Comparison of ENCODE assay signal across 8 cellular contexts in genomic region chr2:159286709-159287441, GRCh38. TPM values are rescaled to one million over a fixed set of nuclear protein-coding genes. Genes with fewer than 3 reads are reported as not detected.
DNase-seq lines count a peak whose midpoint lies in the region; ATAC-seq, FAIRE-seq and TF ChIP-seq lines count a peak whose summit lies in the region.

No MANE protein-coding gene starts in this region.

- peak overlapping the region; percentile 89 to 94 (median 91) for H3K4me3 Mint-ChIP-seq in immature natural killer cell

- H3K36me3 Mint-ChIP-seq in immature natural killer cell, result no peaks in the 10 kb centered on the region

- peak overlapping the region; percentile 77 to 90 (median 86) for H3K27ac Mint-ChIP-seq in immature natural killer cell

- peak; percentile 72 for DNase-seq in AG04450 (ENCODE audit: low read depth, low spot score)
- peak; percentile 99 for DNase-seq in NCI-H2227 (lab: John Stamatoyannopoulos, UW; ENCODE audit: unreplicated experiment)
- DNase-seq in bronchial epithelial cell (ENCODE audit: low read depth), result peak; percentile 85
- DNase-seq in immature natural killer cell, result peak; percentile 94 to 96 (median 96)
- peak; percentile 75 for DNase-seq in smooth muscle cell of the brain vasculature (ENCODE audit: low read depth, low spot score)

- peak overlapping the region; percentile 77 for H3K27ac ChIP-seq in AG04450 (ENCODE audit: low read depth, low read length)

- H3K4me3 ChIP-seq in AG04450 (ENCODE audit: low read depth, low read length) (peak overlapping the region; percentile 92), WI38 (ENCODE audit: low read depth, low read length) (peak overlapping the region; percentile 86), bronchial epithelial cell (ENCODE audit: low read depth, low read length) (peak overlapping the region; percentile 91)

- no peaks in the 10 kb centered on the region; the same call in 1 of the 2 replicates for H3K9me3 ChIP-seq in AG04450 (ENCODE audit: control insufficient read depth, insufficient read depth, low read length)

- TF ChIP-seq CTCF in AG04450 (IDR thresholded peaks at IDR 0.05; ENCODE audit: low read depth, low read length) (no peak), WI38 (IDR thresholded peaks at IDR 0.05; ENCODE audit: low read depth, low read length) (no peak), bronchial epithelial cell (IDR thresholded peaks at IDR 0.05; ENCODE audit: insufficient read depth, low read length, severe bottlenecking) (no peak)

- CTCF ChIA-PET in AG04450 (lab: Charles Lee), result no interaction called here

- H3K27me3 Mint-ChIP-seq in immature natural killer cell (ENCODE audit: low read depth in 3 of 3), result peaks cover 0 to 8% (median 3%) of the 10 kb centered on the region in 3 donors

- H3K4me1 Mint-ChIP-seq in immature natural killer cell, result peaks cover 50 to 67% of the 10 kb centered on the region in 2 donors

- POLR2A ChIA-PET in AG04450 (lab: Yijun Ruan, JAX), result interaction anchor here (0.6 to 2.2 kb wide), 6 partner anchors 30 to 426 kb away, joined by 3 to 9 read pairs (median 4); partner anchors contain the start of gene MARCHF7

- no peak for FAIRE-seq in bronchial epithelial cell (lab: Jason Lieb, UNC)

- no peaks in the 10 kb centered on the region for H3K9me3 Mint-ChIP-seq in immature natural killer cell

- H3K27me3 ChIP-seq in AG04450 (ENCODE audit: control insufficient read depth, insufficient read depth, low read length) (no peaks in the 10 kb centered on the region), bronchial epithelial cell (ENCODE audit: control insufficient read depth, insufficient read depth, low read length) (no peaks in the 10 kb centered on the region)

- ATAC-seq in GM18907 (IDR thresholded peaks at IDR 0.05; ENCODE audit: unreplicated experiment) (peak; percentile 92), HG03139 (IDR thresholded peaks at IDR 0.05; ENCODE audit: unreplicated experiment) (peak; percentile 84)

- no peaks in the 10 kb centered on the region for H3K36me3 ChIP-seq in bronchial epithelial cell (ENCODE audit: control insufficient read depth, insufficient read depth, low read length)

RNA-seq across cellular contexts. Expression of gene WDSUB1, which starts 0.4 kb away (rescaled TPM):
- polyA plus RNA-seq in AG04450 (2011; rRNA removed), result 6.8 and 7.6 TPM in 2 replicates
- 8.6 and 12.7 TPM in 2 replicates for polyA minus RNA-seq in AG04450 (2011; rRNA and poly(A)+ RNA removed)
- total RNA-seq in bronchial epithelial cell, result 16.1 and 21.0 TPM in 2 replicates
- 10 to 100 TPM; 24.4 to 32.0 (median 27.2) TPM for polyA plus RNA-seq in immature natural killer cell

Comparison
In these comparisons a context has a peak if more than half of its experiments do, and no peak if none do; other contexts are left out.
1. Peak in every context shown above with its lines: DNase-seq, ATAC-seq, H3K4me3 ChIP-seq and H3K27ac ChIP-seq.